Comparison of ENCODE assay signal across 23 cellular contexts in the genomic region with DNA sequence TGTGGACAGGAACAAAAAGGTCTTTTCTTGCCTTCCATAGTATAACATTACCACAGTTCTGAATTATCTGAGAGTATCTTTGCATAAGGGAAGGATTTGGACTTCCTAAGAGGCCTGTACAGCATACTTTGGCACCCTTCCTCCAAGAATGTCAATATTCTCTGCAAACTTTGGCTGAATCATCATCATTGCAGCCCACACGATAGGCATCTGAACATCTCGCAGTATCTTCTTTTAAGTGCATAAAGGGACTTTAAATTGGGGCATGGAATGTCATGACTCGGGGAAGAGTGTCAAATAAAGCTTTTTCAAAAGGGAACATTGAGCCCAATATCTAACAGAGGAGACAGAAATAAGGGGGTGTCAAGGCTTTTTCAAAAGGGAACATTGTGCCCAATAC.
"Had no signal": no experiment of that assay in that cellular context is flagged by ENCODE, and none has a peak within 500 bp of the region (broad histone marks: within the 10 kb centered on the region; RNA-seq: fewer than 3 reads in every experiment).

No MANE protein-coding gene starts in this region.

- H3K4me3 Mint-ChIP-seq: endodermal cell; mesothelial cell of epicardium; naive thymus-derived CD4-positive, alpha-beta T cell had no signal

- DNase-seq: dermis blood vessel endothelial cell; dorsolateral prefrontal cortex; effector CD4-positive, alpha-beta T cell; effector memory CD4-positive, alpha-beta T cell; endodermal cell; erythroblast; esophagus squamous epithelium; foreskin fibroblast; foreskin melanocyte; gastrocnemius medialis; glutamatergic neuron; heart right ventricle; hippocampal formation; left cardiac atrium; left lung; left ventricle myocardium superior; lower lobe of right lung; mesenchymal stem cell; mucosa of descending colon; naive thymus-derived CD4-positive, alpha-beta T cell had no signal

- H3K4me3 ChIP-seq: coronary artery, dorsolateral prefrontal cortex, esophagus squamous epithelium, gastrocnemius medialis, heart right ventricle, left lung, lower lobe of right lung, mucosa of descending colon had no signal

- H3K27me3 Mint-ChIP-seq: naive thymus-derived CD4-positive, alpha-beta T cell had no signal

- ATAC-seq: esophagus mucosa; gastrocnemius medialis; heart right ventricle; left cardiac atrium; left lung; left ventricle myocardium superior; lower lobe of right lung; mucosa of descending colon; naive thymus-derived CD4-positive, alpha-beta T cell had no signal

- H3K36me3 Mint-ChIP-seq: mesothelial cell of epicardium; naive thymus-derived CD4-positive, alpha-beta T cell had no signal

- H3K27ac Mint-ChIP-seq: endodermal cell; mesothelial cell of epicardium; naive thymus-derived CD4-positive, alpha-beta T cell had no signal

- H3K9me3 Mint-ChIP-seq: endodermal cell, mesothelial cell of epicardium had no signal

- H3K4me1 Mint-ChIP-seq: endodermal cell; mesothelial cell of epicardium; naive thymus-derived CD4-positive, alpha-beta T cell had no signal
